ENCODE assay signal across 20 cellular contexts in the genomic region with DNA sequence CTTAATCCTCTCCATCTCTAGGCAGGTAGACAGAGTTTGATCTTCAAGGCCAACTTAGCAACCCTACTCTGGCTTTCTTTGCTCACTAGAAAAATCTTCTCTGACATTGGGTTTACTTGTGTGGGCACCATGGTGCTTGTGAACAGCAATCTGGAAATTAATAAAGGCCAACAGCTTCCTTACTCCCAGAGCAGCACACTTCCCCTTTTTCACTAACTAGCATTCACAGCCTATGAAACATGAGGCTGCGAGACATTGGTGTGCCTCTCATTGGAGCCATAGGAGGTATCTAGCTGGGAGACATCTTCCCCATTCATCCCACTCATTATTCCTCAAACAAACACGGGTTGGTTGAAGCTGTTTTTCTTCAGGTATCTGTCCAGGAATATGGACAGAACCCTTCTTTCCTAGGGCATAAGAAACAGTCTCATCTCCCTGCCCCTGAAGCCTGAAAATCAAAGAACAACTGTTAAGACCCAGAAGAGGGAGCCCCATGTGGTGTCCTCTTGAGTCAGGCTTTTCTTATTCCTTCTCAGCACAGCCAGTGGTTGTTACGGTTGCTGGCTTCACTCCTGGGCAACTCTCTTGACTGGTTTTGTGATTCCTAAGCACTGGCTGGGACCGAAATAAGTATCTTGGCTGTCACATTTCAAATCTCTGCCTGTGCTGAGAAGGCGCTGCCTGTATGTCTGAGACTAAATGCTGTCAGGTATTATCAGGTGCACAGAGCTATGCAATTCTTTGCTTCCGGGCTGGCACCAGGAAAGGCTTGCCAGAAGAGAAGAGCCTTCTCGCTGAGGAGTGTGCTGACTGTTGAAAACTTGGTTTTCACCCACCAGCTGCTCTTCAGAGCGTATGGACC.
DNase-seq lines count a peak whose midpoint lies in the region; ATAC-seq, FAIRE-seq and TF ChIP-seq lines count a peak whose summit lies in the region.
"Had no signal": no experiment of that assay in that cellular context is flagged by ENCODE, and none has a peak within 500 bp of the region (broad histone marks: within the 10 kb centered on the region; RNA-seq: fewer than 3 reads in every experiment).

No MANE protein-coding gene starts in this region.

- H3K27ac ChIP-seq in cardiac muscle cell (peak overlapping the region; percentile 2), H1 (ENCODE audit: low read depth, low read length) (no peak overlapping the region), mammary epithelial cell (ENCODE audit: insufficient read depth, low read depth, low read length) (no peak overlapping the region)
- H3K27ac ChIP-seq: A549 had no signal

- no peak overlapping the region for H4K5ac ChIP-seq in H1 (ENCODE audit: insufficient read length, low read depth, low read length)

- H2BK5ac ChIP-seq in H1 (ENCODE audit: low read depth, low read length) = no peak overlapping the region

- no peak overlapping the region for H3K23ac ChIP-seq in H1 (ENCODE audit: insufficient read length)

- TF ChIP-seq POLR2A in H1 (IDR thresholded peaks at IDR 0.05; ENCODE audit: control extremely low read depth in 1 of 2, low read depth in 2 of 2, low read length in 2 of 2) = no peak

- in situ Hi-C loops in mammary epithelial cell (cut with MboI; ENCODE audit: low sequenced_read_pairs in 2 of 2) = loop anchor here in 1 of 2 donors (25.0 kb wide), 2 partner anchors 317 to 617 kb away; a partner anchor contains a TSS

- no peak overlapping the region for H4K8ac ChIP-seq in H1 (ENCODE audit: extremely low read depth, insufficient read depth, low read length)

- H3K4me1 ChIP-seq in cardiac muscle cell (ENCODE audit: low read depth) (peaks cover 10% of the 10 kb centered on the region), H1 (replicated peaks in 1 of 4; ENCODE audit: control insufficient read depth in 3 of 4, insufficient read depth in 4 of 4, low read length in 3 of 4) (peaks cover 4 to 11% (median 7%) of the 10 kb centered on the region in 4 experiments; a peak in 6 of 7 replicates), mammary epithelial cell (ENCODE audit: insufficient read depth, low read length) (no peaks in the 10 kb centered on the region)
- H3K4me1 ChIP-seq: A549, Caco-2 had no signal

- no peak overlapping the region for H2BK120ac ChIP-seq in H1 (replicated peaks; ENCODE audit: low read depth, low read length)

- H3K18ac ChIP-seq in H1 (ENCODE audit: extremely low read depth, low read length) = no peak overlapping the region

- no peak overlapping the region for H2BK12ac ChIP-seq in H1 (ENCODE audit: low read depth, low read length)

- TF ChIP-seq RAD21 in H1 (IDR thresholded peaks at IDR 0.05 in 1 of 2, conservative IDR thresholded peaks at IDR 0.05 in 1 of 2; ENCODE audit: low read depth in 2 of 2, low read length in 2 of 2) = no peak; a peak in 1 of 4 replicates

- H3K79me2 ChIP-seq in H1 (ENCODE audit: control insufficient read depth in 1 of 2, insufficient read depth in 2 of 2, low read length in 2 of 2) = no peaks in the 10 kb centered on the region
- no peaks in the 10 kb centered on the region for H3K79me2 ChIP-seq in mammary epithelial cell (ENCODE audit: insufficient read depth, low read length)

- DNase-seq in cardiac muscle cell (ENCODE audit: low read depth in 1 of 2, low spot score in 1 of 2) = no peak
- DNase-seq in left cardiac atrium = no peak
- peak; percentile 35 for DNase-seq in NOMO-1 treated with dmso at 0.1 percent for 144 hours (lab: John Stamatoyannopoulos, UW; ENCODE audit: unreplicated experiment)
- DNase-seq in H1 (ENCODE audit: low read depth in 1 of 2, low spot score in 2 of 2) = no peak
- no peak for DNase-seq in mammary epithelial cell
- no peak for DNase-seq in NCI-H1417 treated with DMSO at 0.1 percent for 48 hours (lab: John Stamatoyannopoulos, UW)
- DNase-seq: Caco-2; KG1; MG63; NCI-H1436 treated with DMSO at 0.1 percent for 48 hours; NCI-H2081 treated with DMSO at 0.1 percent for 48 hours; NCI-H2227 treated with DMSO at 0.1 percent for 48 hours; NCI-H526 treated with DMSO at 0.1 percent for 48 hours; NK-92 treated with Interleukin-12 subunit alpha and Interleukin-12 subunit beta, amount 100 ng/mL, for 24 hours had no signal

- peaks cover 3% of the 10 kb centered on the region; the same call in 1 of the 2 replicates for H3K23me2 ChIP-seq in H1 (ENCODE audit: low read depth, low read length)

- no peak for ATAC-seq in left cardiac atrium
- no peak for ATAC-seq in HG02885 (IDR thresholded peaks at IDR 0.05; ENCODE audit: poor library complexity, unreplicated experiment)
- no peak for ATAC-seq in HG02852 (IDR thresholded peaks at IDR 0.05; ENCODE audit: unreplicated experiment)
- ATAC-seq: A549, HCT116, Panc1 had no signal

- no peak overlapping the region for H3K9ac ChIP-seq in H1 (replicated peaks in 1 of 4; ENCODE audit: extremely low read depth in 1 of 4, low read depth in 3 of 4, low read length in 3 of 4)
- H3K9ac ChIP-seq in mammary epithelial cell (ENCODE audit: insufficient read depth, low read length) = no peak overlapping the region

- H2BK15ac ChIP-seq in H1 (ENCODE audit: low read length) = no peak overlapping the region

- H3K4me2 ChIP-seq in H1 (ENCODE audit: insufficient read depth in 1 of 2, low read depth in 2 of 2, low read length in 2 of 2) = no peak overlapping the region
- no peak overlapping the region for H3K4me2 ChIP-seq in mammary epithelial cell (ENCODE audit: insufficient read depth, low read depth, low read length)
- H3K4me2 ChIP-seq: A549 had no signal

- H2AFZ ChIP-seq in H1 (ENCODE audit: low read length) = no peak overlapping the region
- H2AFZ ChIP-seq in mammary epithelial cell (ENCODE audit: low read depth, low read length) = no peak overlapping the region

- no peak for TF ChIP-seq EP300 in H1 (IDR thresholded peaks at IDR 0.05; ENCODE audit: borderline replicate concordance in 1 of 2, low read depth in 2 of 2, low read length in 2 of 2)

- H2AK5ac ChIP-seq in H1 (ENCODE audit: low read depth, low read length) = no peak overlapping the region

- peaks cover 5% of the 10 kb centered on the region for H3K79me1 ChIP-seq in H1 (ENCODE audit: low read depth, low read length)

- BruUV-seq in mammary epithelial cell (replicated peaks; lab: Mats Ljungman, UMichigan) = no TSS peak

- intact Hi-C loops in left cardiac atrium (cut with DNase I) = no loop called here
- intact Hi-C loops in mammary epithelial cell (cut with micrococcal nuclease) = no loop called here

- H3K36me3 ChIP-seq in cardiac muscle cell = no peaks in the 10 kb centered on the region
- H3K36me3 ChIP-seq in H1 (ENCODE audit: control insufficient read depth in 2 of 4, insufficient read depth in 4 of 4, low read length in 3 of 4) = peaks cover 0 to 5% (median 1%) of the 10 kb centered on the region in 4 experiments; a peak in 1 of 8 replicates
- H3K36me3 ChIP-seq in mammary epithelial cell (ENCODE audit: insufficient read depth, low read length) = no peaks in the 10 kb centered on the region
- H3K36me3 ChIP-seq: MG63 had no signal

- TF ChIP-seq CTCF in cardiac muscle cell (IDR thresholded peaks at IDR 0.05; ENCODE audit: low read depth, low read length) (no peak), H1 (IDR thresholded peaks at IDR 0.05; ENCODE audit: control extremely low read depth in 1 of 3, insufficient read depth in 1 of 3, low read depth in 1 of 3, low read length in 3 of 3) (no peak), mammary epithelial cell (conservative IDR thresholded peaks at IDR 0.05 in 1 of 2, IDR thresholded peaks at IDR 0.05 in 1 of 2; ENCODE audit: extremely low read depth in 1 of 2, insufficient read depth in 1 of 2, low read depth in 1 of 2, low read length in 2 of 2) (no peak)

- WGBS in H1 (ENCODE audit: extremely low coverage in 1 of 2, insufficient coverage in 1 of 2, insufficient read length in 1 of 2, insufficient replicate concordance in 2 of 2, low coverage in 1 of 2, low lambda C conversion rate in 2 of 2, missing lambda C conversion rate in 1 of 2), 2 experiments = 83% methylated on average over 8 of the region's 8 CpGs; no CpG with 5 or more reads in 1 of the 2 experiments
- WGBS in mammary epithelial cell (ENCODE audit: low coverage, missing lambda C conversion rate) = 80% methylated on average over 6 of the region's 8 CpGs

- H3K4me3 ChIP-seq in cardiac muscle cell = no peak overlapping the region
- no peak overlapping the region for H3K4me3 ChIP-seq in H1 (ENCODE audit: extremely low read depth in 1 of 4, insufficient read depth in 2 of 4, low read depth in 3 of 4, low read length in 4 of 4)
- H3K4me3 ChIP-seq in mammary epithelial cell (replicated peaks in 1 of 3; ENCODE audit: insufficient read depth in 1 of 3, low read depth in 2 of 3, low read length in 3 of 3) = no peak overlapping the region
- H3K4me3 ChIP-seq: A549, MG63 had no signal

- H3K9me3 ChIP-seq in cardiac muscle cell (ENCODE audit: low read depth) (no peaks in the 10 kb centered on the region), H1 (ENCODE audit: insufficient read depth in 2 of 2, low read depth in 1 of 2, low read length in 1 of 2) (no peaks in the 10 kb centered on the region), mammary epithelial cell (replicated peaks; ENCODE audit: insufficient read depth, low read length) (no peaks in the 10 kb centered on the region)
- H3K9me3 ChIP-seq: A549, Caco-2, MG63 had no signal

- dilution Hi-C loops in mammary epithelial cell (cut with HindIII; ENCODE audit: low sequenced_read_pairs) = no loop called here

- POLR2A ChIA-PET in H1 (lab: Charles Lee; ENCODE audit: partially characterized antibody) = interaction anchor here (0.5 kb wide), 1 partner anchor 618 kb away, joined by 3 read pairs; no protein-coding TSS in a partner anchor

- H3K27me3 ChIP-seq in cardiac muscle cell (no peaks in the 10 kb centered on the region), H1 (replicated peaks in 1 of 4; ENCODE audit: control insufficient read depth in 3 of 4, extremely low read depth in 1 of 4, insufficient read depth in 3 of 4, low read length in 3 of 4) (no peaks in the 10 kb centered on the region; a peak in 2 of 7 replicates), mammary epithelial cell (ENCODE audit: insufficient read depth, low read length) (no peaks in the 10 kb centered on the region)
- H3K27me3 ChIP-seq: MG63 had no signal

- H3K56ac ChIP-seq in H1 (replicated peaks; ENCODE audit: insufficient read length, low read depth, low read length) = no peak overlapping the region

- CTCF ChIA-PET in H1 (lab: Charles Lee; ENCODE audit: partially characterized antibody) (interaction anchor here (0.8 to 8.4 kb wide), 4 partner anchors 9 to 121 kb away, joined by 3 to 67 read pairs (median 4); no protein-coding TSS in a partner anchor), mammary epithelial cell (lab: Charles Lee; ENCODE audit: low non-redundant PET) (no interaction called here)

- H4K20me1 ChIP-seq in H1 (replicated peaks in 1 of 2; ENCODE audit: control insufficient read depth in 1 of 2, insufficient read depth in 2 of 2, low read length in 2 of 2) = peaks cover 0 to 2% of the 10 kb centered on the region in 2 experiments
- H4K20me1 ChIP-seq in mammary epithelial cell (ENCODE audit: insufficient read depth, low read length) = no peaks in the 10 kb centered on the region

- no peak overlapping the region for H4K91ac ChIP-seq in H1 (replicated peaks; ENCODE audit: insufficient read length, low read length)

- H3K14ac ChIP-seq in H1 (ENCODE audit: insufficient read length) = no peak overlapping the region

- FAIRE-seq in H1 (lab: Jason Lieb, UNC) = peak; percentile 55
- FAIRE-seq: A549, GM18507 had no signal

- H2BK20ac ChIP-seq in H1 (ENCODE audit: low read length) = no peak overlapping the region

- no peak overlapping the region for H3K4ac ChIP-seq in H1 (replicated peaks; ENCODE audit: insufficient read length, low read depth, low read length)
